In genomic region chr17:50361561-50362480, GRCh38 we compare ENCODE assay signal across 8 cellular contexts. TPM values are rescaled to one million over a fixed set of nuclear protein-coding genes. Genes with fewer than 3 reads are reported as not detected.
DNase-seq lines count a peak whose midpoint lies in the region; ATAC-seq and TF ChIP-seq lines count a peak whose summit lies in the region.

No MANE protein-coding gene starts in this region.

- H3K27me3 ChIP-seq in HL-60 (ENCODE audit: insufficient read depth, poor library complexity, severe bottlenecking) (no peaks in the 10 kb centered on the region), Panc1 (ENCODE audit: control insufficient read depth, insufficient read depth, low read length) (no peaks in the 10 kb centered on the region), foreskin keratinocyte (no peaks in the 10 kb centered on the region), upper lobe of left lung (no peaks in the 10 kb centered on the region)

- H3K4me3 ChIP-seq in HL-60 (replicated peaks; ENCODE audit: insufficient read depth, low read length) (no peak overlapping the region), Panc1 (ENCODE audit: low read depth in 2 of 2, low read length in 2 of 2) (no peak overlapping the region), upper lobe of left lung (no peak overlapping the region)

- peaks cover 7% of the 10 kb centered on the region; the same call in 1 of the 2 replicates for H3K4me1 ChIP-seq in Panc1 (ENCODE audit: control insufficient read depth, insufficient read depth, low read length)
- H3K4me1 ChIP-seq in foreskin keratinocyte = no peaks in the 10 kb centered on the region
- peaks cover 0 to 9% (median 6%) of the 10 kb centered on the region in 4 donors for H3K4me1 ChIP-seq in upper lobe of left lung

- no peaks in the 10 kb centered on the region for H3K27me3 Mint-ChIP-seq in activated T-helper 17 cell treated with anti-CD3 and anti-CD28 coated beads, Interleukin-2, amount 50 U/mL, for 72 hours

- peak overlapping the region; percentile 44 for H3K27ac Mint-ChIP-seq in activated T-helper 17 cell treated with anti-CD3 and anti-CD28 coated beads, Interleukin-2, amount 50 U/mL, for 72 hours

- TF ChIP-seq CTCF in HL-60 (IDR thresholded peaks at IDR 0.05; ENCODE audit: insufficient read depth, low read length) (peak; percentile 77), Panc1 (IDR thresholded peaks at IDR 0.05) (peak; percentile 92), foreskin keratinocyte (conservative IDR thresholded peaks at IDR 0.05) (peak; percentile 82), upper lobe of left lung (IDR thresholded peaks at IDR 0.05) (peak; percentile 52 to 78 (median 68))

- no peaks in the 10 kb centered on the region for H3K9me3 Mint-ChIP-seq in activated T-helper 17 cell treated with anti-CD3 and anti-CD28 coated beads, Interleukin-2, amount 50 U/mL, for 72 hours

- no peak overlapping the region for H3K27ac ChIP-seq in HL-60 (replicated peaks)
- no peak overlapping the region for H3K27ac ChIP-seq in Panc1 (ENCODE audit: low read length)
- H3K27ac ChIP-seq in foreskin keratinocyte = no peak overlapping the region
- no peak overlapping the region for H3K27ac ChIP-seq in upper lobe of left lung

- DNase-seq in GM03348 (ENCODE audit: low spot score) (peak; percentile 89), HL-60 (ENCODE audit: low read depth in 1 of 2, low spot score in 1 of 2) (peak; percentile 38 to 74), Panc1 (ENCODE audit: low read depth, low spot score) (peak; percentile 43), foreskin keratinocyte (peak in 1 of 2 donors; percentile 48), nucleus accumbens (lab: John Stamatoyannopoulos, UW) (peak in 37 of 56 donors; percentile 9 to 75 (median 30)), upper lobe of left lung (peak; percentile 18 to 76)

- H3K36me3 ChIP-seq in Panc1 (ENCODE audit: control insufficient read depth, insufficient read depth, low read length) (no peaks in the 10 kb centered on the region), upper lobe of left lung (peaks cover 0 to 63% (median 50%) of the 10 kb centered on the region in 4 donors)

- peak overlapping the region; percentile 11 for H3K4me3 Mint-ChIP-seq in activated T-helper 17 cell treated with anti-CD3 and anti-CD28 coated beads, Interleukin-2, amount 50 U/mL, for 72 hours

- peaks cover 50% of the 10 kb centered on the region for H3K36me3 Mint-ChIP-seq in activated T-helper 17 cell treated with anti-CD3 and anti-CD28 coated beads, Interleukin-2, amount 50 U/mL, for 72 hours (ENCODE audit: low read depth)

- BruUV-seq in Panc1 (replicated peaks; lab: Mats Ljungman, UMichigan) = no TSS peak

- in situ Hi-C loops in Panc1 (cut with HindIII; ENCODE audit: low pct_unique_long_range_greater_than_20kb, low sequenced_read_pairs) = no loop called here

- H3K9me3 ChIP-seq in Panc1 (ENCODE audit: control insufficient read depth, insufficient read depth, low read depth, low read length) (no peaks in the 10 kb centered on the region), upper lobe of left lung (no peaks in the 10 kb centered on the region)

- POLR2A ChIA-PET in Panc1 (lab: Charles Lee) = interaction anchor here (0.5 to 0.6 kb wide), 2 partner anchors 20 to 70 kb away, joined by 3 read pairs; no protein-coding TSS in a partner anchor

- CTCF ChIA-PET in Panc1 (lab: Charles Lee) = interaction anchor here (0.6 to 2.6 kb wide), 6 partner anchors 8 to 230 kb away, joined by 3 to 21 read pairs (median 6); partner anchors contain the start of gene LRRC59

- TF ChIP-seq POLR2A in upper lobe of left lung (IDR thresholded peaks at IDR 0.05) = no peak

- 31 to 33% methylated on average over 11 of the region's 11 CpGs for WGBS in upper lobe of left lung, 2 donors

- intact Hi-C loops in Panc1 (cut with micrococcal nuclease; ENCODE audit: unreplicated experiment) = no loop called here

- peaks cover 6% of the 10 kb centered on the region for H3K4me1 Mint-ChIP-seq in activated T-helper 17 cell treated with anti-CD3 and anti-CD28 coated beads, Interleukin-2, amount 50 U/mL, for 72 hours

- ATAC-seq in Panc1 (peak; percentile 76), foreskin keratinocyte (peak; percentile 65), upper lobe of left lung (ENCODE audit: low FRiP score in 2 of 2) (peak; percentile 54 to 75), GM19328 (IDR thresholded peaks at IDR 0.05; ENCODE audit: unreplicated experiment) (no peak)
- peak; percentile 83 for ATAC-seq in activated T-helper 17 cell treated with anti-CD3 and anti-CD28 coated beads, Interleukin-2, amount 50 U/mL, for 72 hours (replicated peaks)

- no peak for TF ChIP-seq EP300 in upper lobe of left lung (IDR thresholded peaks at IDR 0.05)

RNA-seq across cellular contexts. Expression of gene MRPL27, which starts 11.2 kb away (rescaled TPM):
- total RNA-seq in Panc1 (2021; ENCODE audit: unreplicated experiment) (136 TPM), foreskin keratinocyte (116 and 123 TPM in 2 replicates), upper lobe of left lung (10 to 100 TPM in 5 of 6 donors, 1 to 10 TPM in 1; 7.3 to 59.1 (median 50.6) TPM)
- 132 TPM for polyA plus RNA-seq in Panc1 (2012; ENCODE audit: insufficient read length)
- total RNA-seq in activated T-helper 17 cell treated with anti-CD3 and anti-CD28 coated beads, Interleukin-2, amount 50 U/mL, for 72 hours = 100 to 1,000 TPM in 1 of 2 donors, 10 to 100 TPM in 1; 63.3 to 109 TPM
- polyA plus RNA-seq in foreskin keratinocyte = 171 and 178 TPM in 2 replicates

RNA-seq across cellular contexts. Expression of gene EME1, which starts 11.2 kb away (rescaled TPM):
- total RNA-seq in Panc1 (2021; ENCODE audit: unreplicated experiment) (15.3 TPM), foreskin keratinocyte (11.8 and 13.5 TPM in 2 replicates), upper lobe of left lung (10 to 100 TPM in 1 of 6 donors, 1 to 10 TPM in 2, under 1 TPM in 1, not detected in 2; 0.30 to 12.1 (median 1.2) TPM)
- 7.8 TPM for polyA plus RNA-seq in Panc1 (2012; ENCODE audit: insufficient read length)
- total RNA-seq in activated T-helper 17 cell treated with anti-CD3 and anti-CD28 coated beads, Interleukin-2, amount 50 U/mL, for 72 hours = 10 to 100 TPM; 20.8 to 48.7 TPM
- 8.5 and 9.7 TPM in 2 replicates for polyA plus RNA-seq in foreskin keratinocyte

RNA-seq across cellular contexts. Expression of gene XYLT2, which starts 15.9 kb away (rescaled TPM):
- 28.5 TPM for total RNA-seq in Panc1 (2021; ENCODE audit: unreplicated experiment)
- polyA plus RNA-seq in Panc1 (2012; ENCODE audit: insufficient read length) = 42.0 TPM
- 10 to 100 TPM; 38.5 to 95.1 TPM for total RNA-seq in activated T-helper 17 cell treated with anti-CD3 and anti-CD28 coated beads, Interleukin-2, amount 50 U/mL, for 72 hours
- 36.5 and 38.0 TPM in 2 replicates for total RNA-seq in foreskin keratinocyte
- polyA plus RNA-seq in foreskin keratinocyte = 21.8 and 22.2 TPM in 2 replicates
- 10 to 100 TPM; 16.4 to 33.5 (median 19.2) TPM for total RNA-seq in upper lobe of left lung

RNA-seq across cellular contexts. Expression of gene LRRC59, which starts 35.5 kb away (rescaled TPM):
- total RNA-seq in Panc1 (2021; ENCODE audit: unreplicated experiment) (167 TPM), foreskin keratinocyte (223 and 231 TPM in 2 replicates), upper lobe of left lung (100 to 1,000 TPM in 1 of 6 donors, 10 to 100 TPM in 5; 19.9 to 135 (median 67.0) TPM)
- 160 TPM for polyA plus RNA-seq in Panc1 (2012; ENCODE audit: insufficient read length)
- total RNA-seq in activated T-helper 17 cell treated with anti-CD3 and anti-CD28 coated beads, Interleukin-2, amount 50 U/mL, for 72 hours = 100 to 1,000 TPM in 1 of 2 donors, 10 to 100 TPM in 1; 37.1 to 101 TPM
- 166 and 173 TPM in 2 replicates for polyA plus RNA-seq in foreskin keratinocyte
